In the genomic region with DNA sequence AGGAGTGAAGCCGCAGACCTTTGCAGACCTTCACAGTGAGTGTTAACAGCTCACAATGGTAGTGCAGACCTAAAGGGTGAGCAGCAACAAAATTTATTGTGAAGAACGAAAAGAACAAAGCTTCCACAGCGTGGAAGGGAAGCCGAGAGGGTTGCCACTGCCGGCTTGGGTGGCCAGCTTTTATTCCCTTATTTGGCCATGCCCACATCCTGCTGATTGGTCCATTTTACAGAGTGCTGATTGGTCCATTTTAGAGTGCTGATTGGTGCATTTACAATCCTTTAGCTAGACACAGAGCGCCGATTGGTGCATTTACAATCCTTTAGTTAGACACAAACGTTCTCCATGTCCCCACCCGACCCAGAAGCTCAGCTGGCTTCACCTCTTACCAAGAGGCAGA, we compare ENCODE assay signal across 2 cellular contexts.
TF ChIP-seq lines count a peak whose summit lies in the region.

No MANE protein-coding gene starts in this region.

TF ChIP-seq in HepG2, 621 proteins besides CTCF, POLR2A, EP300 and RAD21:
- TF ChIP-seq TOE1 (CRISPR knock-in tag; IDR thresholded peaks at IDR 0.05) (no peak), SRF (IDR thresholded peaks at IDR 0.05; ENCODE audit: low read depth, low read length) (peak; percentile 71; the same call in 1 of the 2 replicates), ZNF431 (CRISPR knock-in tag; IDR thresholded peaks at IDR 0.05; ENCODE audit: borderline replicate concordance, low read depth) (no peak), MATR3 (CRISPR knock-in tag; IDR thresholded peaks at IDR 0.05) (no peak), SNAPC2 (CRISPR knock-in tag; IDR thresholded peaks at IDR 0.05) (no peak), ZNF672 (CRISPR knock-in tag; IDR thresholded peaks at IDR 0.05) (no peak), GATA4 (IDR thresholded peaks at IDR 0.05; ENCODE audit: borderline replicate concordance, low read depth) (no peak), NFYB (CRISPR knock-in tag; IDR thresholded peaks at IDR 0.05) (peak; percentile 54), HMGXB4 (CRISPR knock-in tag; IDR thresholded peaks at IDR 0.05; ENCODE audit: borderline replicate concordance in 1 of 2, low read depth in 1 of 2) (no peak)
TF ChIP-seq in HepG2: peak in this region for 2.

TF ChIP-seq in H1, 55 proteins besides CTCF, POLR2A, EP300 and RAD21:
- TF ChIP-seq, protein P1, sequence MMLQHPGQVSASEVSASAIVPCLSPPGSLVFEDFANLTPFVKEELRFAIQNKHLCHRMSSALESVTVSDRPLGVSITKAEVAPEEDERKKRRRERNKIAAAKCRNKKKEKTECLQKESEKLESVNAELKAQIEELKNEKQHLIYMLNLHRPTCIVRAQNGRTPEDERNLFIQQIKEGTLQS (IDR thresholded peaks at IDR 0.05; ENCODE audit: insufficient read depth, low read depth, low read length): no peak
- TF ChIP-seq JUND (IDR thresholded peaks at IDR 0.05; ENCODE audit: low read length) (no peak), SP1 (IDR thresholded peaks at IDR 0.05; ENCODE audit: low read depth, low read length) (no peak), POU5F1 (IDR thresholded peaks at IDR 0.05; ENCODE audit: low read depth, low read length) (no peak), BACH1 (IDR thresholded peaks at IDR 0.05; ENCODE audit: low read length) (no peak), SRF (IDR thresholded peaks at IDR 0.05; ENCODE audit: low read depth, low read length) (peak; percentile 34; the same call in 1 of the 2 replicates), CBX5 (IDR thresholded peaks at IDR 0.05; ENCODE audit: low read depth, low read length) (no peak)
